In genomic region chr11:62544521-62545436, GRCh38 we compare ENCODE assay signal across 8 cellular contexts. TPM values are rescaled to one million over a fixed set of nuclear protein-coding genes. Genes with fewer than 3 reads are reported as not detected.
DNase-seq lines count a peak whose midpoint lies in the region; ATAC-seq and TF ChIP-seq lines count a peak whose summit lies in the region.

No MANE protein-coding gene starts in this region.

- peak; percentile 51 for DNase-seq in activated naive CD4-positive, alpha-beta T cell treated with anti-CD3 and anti-CD28 coated beads for 36 hours
- DNase-seq in activated naive CD4-positive, alpha-beta T cell (lab: John Stamatoyannopoulos, UW) = no peak
- no peak for DNase-seq in WERI-Rb-1
- no peak for DNase-seq in esophagus squamous epithelium (lab: John Stamatoyannopoulos, UW)
- no peak for DNase-seq in osteocyte (ENCODE audit: extremely low spot score, unreplicated experiment)
- DNase-seq in OCI-LY7 (ENCODE audit: low spot score) = no peak

- H3K4me2 ChIP-seq in OCI-LY7 (ENCODE audit: low read length) = no peak overlapping the region

- H3K9me3 ChIP-seq in WERI-Rb-1 (ENCODE audit: severe bottlenecking) = no peaks in the 10 kb centered on the region
- H3K9me3 ChIP-seq in esophagus squamous epithelium = no peaks in the 10 kb centered on the region
- H3K9me3 ChIP-seq in OCI-LY7 (ENCODE audit: low read length) = no peaks in the 10 kb centered on the region

- BruUV-seq in OCI-LY7 (replicated peaks; lab: Mats Ljungman, UMichigan) = no TSS peak

- no peaks in the 10 kb centered on the region for H3K9me2 ChIP-seq in OCI-LY7 (ENCODE audit: insufficient read depth, low read length)

- ATAC-seq in GM18511 (IDR thresholded peaks at IDR 0.05; ENCODE audit: unreplicated experiment) (no peak), HG02973 (IDR thresholded peaks at IDR 0.05; ENCODE audit: unreplicated experiment) (no peak)

- no peak overlapping the region for H3K27ac Mint-ChIP-seq in activated naive CD4-positive, alpha-beta T cell treated with anti-CD3 and anti-CD28 coated beads for 36 hours
- H3K27ac Mint-ChIP-seq in osteocyte (ENCODE audit: unreplicated experiment) = peak overlapping the region; percentile 95

- H3K36me3 Mint-ChIP-seq in activated naive CD4-positive, alpha-beta T cell treated with anti-CD3 and anti-CD28 coated beads for 36 hours (ENCODE audit: low read depth) = no peaks in the 10 kb centered on the region
- H3K36me3 Mint-ChIP-seq in osteocyte (ENCODE audit: unreplicated experiment) = no peaks in the 10 kb centered on the region

- TF ChIP-seq CTCF in WERI-Rb-1 (IDR thresholded peaks at IDR 0.05; ENCODE audit: low read depth, low read length) (no peak), esophagus squamous epithelium (IDR thresholded peaks at IDR 0.05) (no peak), osteocyte (IDR thresholded peaks at IDR 0.05) (no peak), OCI-LY7 (conservative IDR thresholded peaks at IDR 0.05; ENCODE audit: low read length) (no peak)

- H4K20me1 ChIP-seq in OCI-LY7 (ENCODE audit: insufficient read depth, low read length) = no peaks in the 10 kb centered on the region

- peak overlapping the region; percentile 77 for H3K4me3 Mint-ChIP-seq in activated naive CD4-positive, alpha-beta T cell treated with anti-CD3 and anti-CD28 coated beads for 36 hours
- H3K4me3 Mint-ChIP-seq in osteocyte (ENCODE audit: unreplicated experiment) = peak overlapping the region; percentile 97

- H3K27ac ChIP-seq in WERI-Rb-1 (no peak overlapping the region), esophagus squamous epithelium (peak overlapping the region; percentile 99 to 100 (median 100)), OCI-LY7 (ENCODE audit: low read depth, low read length, poor library complexity, severe bottlenecking) (no peak overlapping the region)

- WGBS in esophagus squamous epithelium, 2 donors = 0 to 2% methylated on average over 4 to 13 of the region's 33 CpGs

- no peaks in the 10 kb centered on the region for H3K79me2 ChIP-seq in OCI-LY7 (ENCODE audit: insufficient read depth, low read depth, low read length)

- peaks cover 60% of the 10 kb centered on the region for H3K4me1 Mint-ChIP-seq in activated naive CD4-positive, alpha-beta T cell treated with anti-CD3 and anti-CD28 coated beads for 36 hours (ENCODE audit: low read depth)
- peaks cover 71% of the 10 kb centered on the region for H3K4me1 Mint-ChIP-seq in osteocyte (ENCODE audit: unreplicated experiment)

- no peak overlapping the region for H2AFZ ChIP-seq in OCI-LY7 (ENCODE audit: low read length)

- no peak for TF ChIP-seq POLR2A in esophagus squamous epithelium (IDR thresholded peaks at IDR 0.05)

- POLR2A ChIA-PET in OCI-LY7 (lab: Charles Lee) = interaction anchor here (0.5 to 0.6 kb wide), 2 partner anchors 20 to 327 kb away, joined by 3 read pairs; no protein-coding TSS in a partner anchor

- peaks cover 4% of the 10 kb centered on the region for H3K27me3 Mint-ChIP-seq in activated naive CD4-positive, alpha-beta T cell treated with anti-CD3 and anti-CD28 coated beads for 36 hours (ENCODE audit: low read depth)
- H3K27me3 Mint-ChIP-seq in osteocyte (ENCODE audit: unreplicated experiment) = no peaks in the 10 kb centered on the region

- H3K4me1 ChIP-seq in esophagus squamous epithelium = peaks cover 44 to 82% (median 59%) of the 10 kb centered on the region in 3 donors
- H3K4me1 ChIP-seq in OCI-LY7 (ENCODE audit: insufficient read depth, low read length, poor library complexity, severe bottlenecking) = peaks cover 25% of the 10 kb centered on the region

- intact Hi-C loops in activated naive CD4-positive, alpha-beta T cell treated with anti-CD3 and anti-CD28 coated beads for 36 hours (cut with micrococcal nuclease) = no loop called here
- intact Hi-C loops in esophagus squamous epithelium (cut with DNase I) (no loop called here), OCI-LY7 (cut with micrococcal nuclease; ENCODE audit: unreplicated experiment) (no loop called here)

- H3K4me3 ChIP-seq in WERI-Rb-1 (ENCODE audit: low read depth, low read length) (peak overlapping the region; percentile 53), esophagus squamous epithelium (peak overlapping the region; percentile 88 to 100 (median 98)), OCI-LY7 (ENCODE audit: low read depth, low read length, poor library complexity, severe bottlenecking) (no peak overlapping the region)

- no peaks in the 10 kb centered on the region for H3K36me3 ChIP-seq in WERI-Rb-1
- no peaks in the 10 kb centered on the region for H3K36me3 ChIP-seq in esophagus squamous epithelium
- no peaks in the 10 kb centered on the region for H3K36me3 ChIP-seq in OCI-LY7 (ENCODE audit: insufficient read depth, low read length)

- H3K9me3 Mint-ChIP-seq in activated naive CD4-positive, alpha-beta T cell treated with anti-CD3 and anti-CD28 coated beads for 36 hours = no peaks in the 10 kb centered on the region
- H3K9me3 Mint-ChIP-seq in osteocyte (ENCODE audit: unreplicated experiment) = no peaks in the 10 kb centered on the region

- H3K27me3 ChIP-seq in WERI-Rb-1 (ENCODE audit: insufficient read depth, low read depth, severe bottlenecking) (peaks cover 34% of the 10 kb centered on the region), esophagus squamous epithelium (no peaks in the 10 kb centered on the region)

- CTCF ChIA-PET in activated naive CD4-positive, alpha-beta T cell treated with anti-CD3 and anti-CD28 coated beads for 36 hours (lab: Charles Lee) = interaction anchor here (0.5 to 4.6 kb wide), 9 partner anchors 9 to 152 kb away, joined by 3 to 96 read pairs (median 9); no protein-coding TSS in a partner anchor
- CTCF ChIA-PET in OCI-LY7 (lab: Charles Lee; ENCODE audit: unreplicated experiment) = interaction anchor here (0.7 kb wide), 1 partner anchor 213 kb away, joined by 13 read pairs; no protein-coding TSS in a partner anchor

RNA-seq across cellular contexts. Expression of gene AHNAK, which starts 1.8 kb away (rescaled TPM):
- total RNA-seq in activated naive CD4-positive, alpha-beta T cell treated with anti-CD3 and anti-CD28 coated beads for 36 hours = 1 to 10 TPM; 9.2 to 9.4 TPM
- 1,000 to 10,000 TPM in 2 of 4 donors, 100 to 1,000 TPM in 2; 695 to 1,250 (median 954) TPM for total RNA-seq in esophagus squamous epithelium
- total RNA-seq in osteocyte = 462 and 503 TPM in 2 replicates
- 0.08 and 0.28 TPM in 2 replicates for total RNA-seq in OCI-LY7 (2014; rRNA removed; shearing (Covaris generic))
- 0.21 and 0.30 TPM in 2 replicates for total RNA-seq in OCI-LY7 (2022)

RNA-seq across cellular contexts. Expression of gene EEF1G, which starts 28.9 kb away (rescaled TPM):
- total RNA-seq in activated naive CD4-positive, alpha-beta T cell treated with anti-CD3 and anti-CD28 coated beads for 36 hours = 1,000 to 10,000 TPM; 2,282 to 2,440 TPM
- total RNA-seq in esophagus squamous epithelium (1,000 to 10,000 TPM; 1,144 to 2,095 (median 1,685) TPM), osteocyte (1,404 TPM in 2 replicates), OCI-LY7 (2022) (1,778 and 1,903 TPM in 2 replicates)
- total RNA-seq in OCI-LY7 (2014; rRNA removed; shearing (Covaris generic)) = 2,328 and 2,651 TPM in 2 replicates

RNA-seq across cellular contexts. Expression of gene TUT1, which starts 46.5 kb away (rescaled TPM):
- 10 to 100 TPM; 38.2 to 42.0 TPM for total RNA-seq in activated naive CD4-positive, alpha-beta T cell treated with anti-CD3 and anti-CD28 coated beads for 36 hours
- total RNA-seq in esophagus squamous epithelium (10 to 100 TPM in 1 of 4 donors, 1 to 10 TPM in 3; 5.0 to 12.7 (median 8.0) TPM), osteocyte (12.7 and 15.6 TPM in 2 replicates), OCI-LY7 (2022) (38.2 and 40.4 TPM in 2 replicates)
- 15.6 and 22.5 TPM in 2 replicates for total RNA-seq in OCI-LY7 (2014; rRNA removed; shearing (Covaris generic))

RNA-seq across cellular contexts. Expression of gene MTA2, which starts 56.9 kb away (rescaled TPM):
- total RNA-seq in activated naive CD4-positive, alpha-beta T cell treated with anti-CD3 and anti-CD28 coated beads for 36 hours = 100 to 1,000 TPM; 191 to 197 TPM
- 100 to 1,000 TPM; 103 to 132 (median 111) TPM for total RNA-seq in esophagus squamous epithelium
- 91.6 and 107 TPM in 2 replicates for total RNA-seq in osteocyte
- total RNA-seq in OCI-LY7 (2014; rRNA removed; shearing (Covaris generic)) = 130 and 133 TPM in 2 replicates
- 162 and 174 TPM in 2 replicates for total RNA-seq in OCI-LY7 (2022)

Comparison
In these comparisons a context has a peak if more than half of its experiments do, and no peak if none do; other contexts are left out.
1. H3K27ac ChIP-seq: peak in esophagus squamous epithelium (4 of 4); none in WERI-Rb-1 (single experiment) and OCI-LY7 (single experiment).
2. RNA of gene AHNAK, which starts 1.8 kb away (total RNA-seq): 695 to 1,250 TPM in esophagus squamous epithelium and 462 to 503 TPM in osteocyte; 9.2 to 9.4 TPM in activated naive CD4-positive, alpha-beta T cell treated with anti-CD3 and anti-CD28 coated beads for 36 hours and 0.08 to 0.30 TPM in OCI-LY7; every median in the first group is over 10 times any median in the second.